ENCODE assay signal across 1 cellular context in the genomic region with DNA sequence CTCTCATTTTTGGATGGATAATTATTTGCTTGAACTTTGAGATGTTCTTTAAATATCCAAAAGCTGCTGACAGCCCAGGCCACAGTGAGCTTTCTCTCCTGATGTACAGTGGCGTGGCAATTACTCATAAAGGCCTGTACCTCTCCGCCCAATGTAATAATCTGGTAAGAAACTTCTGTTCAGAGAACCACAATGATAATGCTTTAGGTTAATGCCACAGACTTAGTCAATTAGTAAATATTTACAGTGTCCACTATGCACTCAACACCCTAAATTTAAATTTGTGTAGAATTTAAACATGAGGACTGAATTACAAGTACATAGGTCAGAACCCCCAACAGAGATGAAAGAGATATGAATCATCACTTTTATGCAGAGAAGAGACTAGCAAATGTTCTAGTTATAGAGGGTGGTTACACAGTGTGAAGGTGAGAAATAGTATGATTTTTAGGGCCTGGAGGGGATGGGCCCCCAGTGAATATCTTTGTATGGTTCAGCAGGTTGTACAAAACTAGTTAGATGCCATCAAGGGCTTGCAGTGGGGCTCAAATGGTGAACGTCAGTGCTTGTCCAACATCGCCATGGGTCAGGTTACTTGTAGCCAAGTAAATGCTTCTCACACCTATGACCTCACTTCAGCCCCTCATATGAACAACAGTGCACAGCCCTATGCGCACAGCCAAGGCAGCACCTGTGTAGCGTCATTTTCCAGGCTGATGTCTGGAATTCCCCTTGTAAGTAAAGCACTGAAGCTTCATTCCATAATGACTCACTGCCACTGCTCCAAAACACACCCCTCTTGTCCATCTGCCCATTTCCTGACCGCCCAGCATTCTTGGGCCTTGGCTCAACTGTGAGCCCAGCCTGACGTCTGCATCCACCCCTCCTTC.
TF ChIP-seq lines count a peak whose summit lies in the region.

No MANE protein-coding gene starts in this region.

TF ChIP-seq in WTC11, 78 proteins besides CTCF, POLR2A, EP300 and RAD21 (continued from another document):
- TF ChIP-seq, protein P1, sequence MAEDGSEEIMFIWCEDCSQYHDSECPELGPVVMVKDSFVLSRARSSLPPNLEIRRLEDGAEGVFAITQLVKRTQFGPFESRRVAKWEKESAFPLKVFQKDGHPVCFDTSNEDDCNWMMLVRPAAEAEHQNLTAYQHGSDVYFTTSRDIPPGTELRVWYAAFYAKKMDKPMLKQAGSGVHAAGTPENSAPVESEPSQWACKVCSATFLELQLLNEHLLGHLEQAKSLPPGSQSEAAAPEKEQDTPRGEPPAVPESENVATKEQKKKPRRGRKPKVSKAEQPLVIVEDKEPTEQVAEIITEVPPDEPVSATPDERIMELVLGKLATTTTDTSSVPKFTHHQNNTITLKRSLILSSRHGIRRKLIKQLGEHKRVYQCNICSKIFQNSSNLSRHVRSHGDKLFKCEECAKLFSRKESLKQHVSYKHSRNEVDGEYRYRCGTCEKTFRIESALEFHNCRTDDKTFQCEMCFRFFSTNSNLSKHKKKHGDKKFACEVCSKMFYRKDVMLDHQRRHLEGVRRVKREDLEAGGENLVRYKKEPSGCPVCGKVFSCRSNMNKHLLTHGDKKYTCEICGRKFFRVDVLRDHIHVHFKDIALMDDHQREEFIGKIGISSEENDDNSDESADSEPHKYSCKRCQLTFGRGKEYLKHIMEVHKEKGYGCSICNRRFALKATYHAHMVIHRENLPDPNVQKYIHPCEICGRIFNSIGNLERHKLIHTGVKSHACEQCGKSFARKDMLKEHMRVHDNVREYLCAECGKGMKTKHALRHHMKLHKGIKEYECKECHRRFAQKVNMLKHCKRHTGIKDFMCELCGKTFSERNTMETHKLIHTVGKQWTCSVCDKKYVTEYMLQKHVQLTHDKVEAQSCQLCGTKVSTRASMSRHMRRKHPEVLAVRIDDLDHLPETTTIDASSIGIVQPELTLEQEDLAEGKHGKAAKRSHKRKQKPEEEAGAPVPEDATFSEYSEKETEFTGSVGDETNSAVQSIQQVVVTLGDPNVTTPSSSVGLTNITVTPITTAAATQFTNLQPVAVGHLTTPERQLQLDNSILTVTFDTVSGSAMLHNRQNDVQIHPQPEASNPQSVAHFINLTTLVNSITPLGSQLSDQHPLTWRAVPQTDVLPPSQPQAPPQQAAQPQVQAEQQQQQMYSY (CRISPR knock-in tag; IDR thresholded peaks at IDR 0.05) = no peak
- TF ChIP-seq TP53 (CRISPR knock-in tag; IDR thresholded peaks at IDR 0.05) = no peak
- TF ChIP-seq, protein P2, sequence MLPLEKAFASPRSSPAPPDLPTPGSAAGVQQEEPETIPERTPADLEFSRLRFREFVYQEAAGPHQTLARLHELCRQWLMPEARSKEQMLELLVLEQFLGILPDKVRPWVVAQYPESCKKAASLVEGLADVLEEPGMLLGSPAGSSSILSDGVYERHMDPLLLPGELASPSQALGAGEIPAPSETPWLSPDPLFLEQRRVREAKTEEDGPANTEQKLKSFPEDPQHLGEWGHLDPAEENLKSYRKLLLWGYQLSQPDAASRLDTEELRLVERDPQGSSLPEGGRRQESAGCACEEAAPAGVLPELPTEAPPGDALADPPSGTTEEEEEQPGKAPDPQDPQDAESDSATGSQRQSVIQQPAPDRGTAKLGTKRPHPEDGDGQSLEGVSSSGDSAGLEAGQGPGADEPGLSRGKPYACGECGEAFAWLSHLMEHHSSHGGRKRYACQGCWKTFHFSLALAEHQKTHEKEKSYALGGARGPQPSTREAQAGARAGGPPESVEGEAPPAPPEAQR (CRISPR knock-in tag; IDR thresholded peaks at IDR 0.05) = no peak
